Comparison of ENCODE assay signal across 19 cellular contexts in genomic region chr5:54956922-54957321, GRCh38.
"Had no signal": no experiment of that assay in that cellular context is flagged by ENCODE, and none has a peak within 500 bp of the region (broad histone marks: within the 10 kb centered on the region; RNA-seq: fewer than 3 reads in every experiment).

No MANE protein-coding gene starts in this region.

- ATAC-seq: left colon; left lung; lower lobe of right lung; naive thymus-derived CD8-positive, alpha-beta T cell; pancreas; right lobe of liver; stimulated activated memory B cell treated with anti-CD40 and anti-IgM and Interleukin-4, amounts not matched to agents 10 μg/mL and 1 μg/mL and 100 μg/mL, for 72 hours; stimulated activated naive CD8-positive, alpha-beta T cell treated with anti-CD3 and anti-CD28 coated beads, Interleukin-15, amount 100 ng/mL, for 72 hours had no signal

- DNase-seq: left colon; left lung; lower lobe of right lung; mammary epithelial cell; mesenchymal stem cell; naive thymus-derived CD8-positive, alpha-beta T cell; nucleus accumbens; pancreas; posterior cingulate gyrus; right lobe of liver; stimulated activated CD4-positive, alpha-beta T cell treated with anti-CD3 and anti-CD28 coated beads, Interleukin-1b, Interleukin-23, amount 100 ng/mL, for 48 hours; stimulated activated CD4-positive, alpha-beta T cell treated with anti-CD3 and anti-CD28 coated beads, Interleukin-2, amount 100 ng/mL, for 48 hours; stimulated activated CD4-positive, alpha-beta T cell treated with anti-CD3 and anti-CD28 coated beads, Interleukin-4, amount 100 ng/mL, for 4 hours; stimulated activated CD8-positive, alpha-beta memory T cell treated with anti-CD3 and anti-CD28 coated beads, Interleukin-4, amount 100 ng/mL, for 48 hours; stimulated activated naive CD4-positive, alpha-beta T cell treated with Interleukin-2 at 50 U/mL for 16 hours; stimulated activated naive CD8-positive, alpha-beta T cell treated with anti-CD3 and anti-CD28 coated beads, Interleukin-15, amount 100 ng/mL, for 72 hours; substantia nigra; uterus had no signal
